In genomic region chr6:33251390-33252012, GRCh38 we compare ENCODE assay signal across 13 cellular contexts. TPM values are rescaled to one million over a fixed set of nuclear protein-coding genes. Genes with fewer than 3 reads are reported as not detected.
DNase-seq lines count a peak whose midpoint lies in the region; ATAC-seq, FAIRE-seq and TF ChIP-seq lines count a peak whose summit lies in the region.
"Had no signal": no experiment of that assay in that cellular context is flagged by ENCODE, and none has a peak within 500 bp of the region (broad histone marks: within the 10 kb centered on the region; RNA-seq: fewer than 3 reads in every experiment).

No MANE protein-coding gene starts in this region.

- FAIRE-seq in kidney (lab: Jason Lieb, UNC): no peak

- H3K36me3 ChIP-seq in kidney (ENCODE audit: control insufficient read depth in 1 of 2, insufficient read depth in 2 of 2, low read length in 2 of 2): peaks cover 0 to 3% of the 10 kb centered on the region in 2 donors

- no peaks in the 10 kb centered on the region for H3K9me3 ChIP-seq in kidney (ENCODE audit: control insufficient read depth in 1 of 2, low read length in 2 of 2)
- H3K9me3 ChIP-seq: tibial nerve had no signal

- no peak for TF ChIP-seq CTCF in kidney (IDR thresholded peaks at IDR 0.05; ENCODE audit: borderline replicate concordance, extremely low read depth, insufficient read depth)

- no peaks in the 10 kb centered on the region for H3K27me3 Mint-ChIP-seq in T-helper 1 cell treated with Interleukin-12 subunit alpha and Interleukin-12 subunit beta and Interleukin-4 antibody, amounts not matched to agents 30 μg/mL and 1 μg/mL, for 36 hours (ENCODE audit: low read depth)
- no peaks in the 10 kb centered on the region for H3K27me3 Mint-ChIP-seq in IgD-negative memory B cell
- H3K27me3 Mint-ChIP-seq in activated T-helper 17 cell treated with anti-CD3 and anti-CD28 coated beads, Interleukin-2, amount 50 U/mL, for 72 hours: no peaks in the 10 kb centered on the region
- H3K27me3 Mint-ChIP-seq in naive thymus-derived CD8-positive, alpha-beta T cell: no peaks in the 10 kb centered on the region

- ATAC-seq in activated T-helper 17 cell treated with anti-CD3 and anti-CD28 coated beads, Interleukin-2, amount 50 U/mL, for 72 hours (replicated peaks): no peak
- ATAC-seq in naive thymus-derived CD8-positive, alpha-beta T cell: no peak
- no peak for ATAC-seq in GM21529 (IDR thresholded peaks at IDR 0.05; ENCODE audit: unreplicated experiment)

- intact Hi-C loops in kidney (cut with DNase I): no loop called here

- DNase-seq in T-helper 1 cell (no peak), kidney (no peak)
- no peak for DNase-seq in naive thymus-derived CD8-positive, alpha-beta T cell
- DNase-seq in NK-92 treated with Interleukin-12 subunit alpha and Interleukin-12 subunit beta, amount 100 ng/mL, for 24 hours (lab: John Stamatoyannopoulos, UW): no peak
- DNase-seq: activated naive CD4-positive, alpha-beta T cell treated with Interleukin-2 at 50 U/mL for 16 hours; central memory CD4-positive, alpha-beta T cell; RPMI8226 had no signal

- H3K27ac ChIP-seq in kidney (ENCODE audit: low read depth in 2 of 2, low read length in 2 of 2): no peak overlapping the region
- H3K27ac ChIP-seq: hepatocyte had no signal

- H3K4me1 ChIP-seq in kidney (ENCODE audit: control insufficient read depth in 1 of 2, insufficient read depth in 1 of 2, low read depth in 1 of 2, low read length in 2 of 2): peaks cover 9 to 20% of the 10 kb centered on the region in 2 donors

- H3K36me3 Mint-ChIP-seq in T-helper 1 cell treated with Interleukin-12 subunit alpha and Interleukin-12 subunit beta and Interleukin-4 antibody, amounts not matched to agents 30 μg/mL and 1 μg/mL, for 36 hours (ENCODE audit: low read depth): peaks cover 27% of the 10 kb centered on the region
- H3K36me3 Mint-ChIP-seq in IgD-negative memory B cell: peaks cover 5% of the 10 kb centered on the region
- peaks cover 56% of the 10 kb centered on the region for H3K36me3 Mint-ChIP-seq in activated T-helper 17 cell treated with anti-CD3 and anti-CD28 coated beads, Interleukin-2, amount 50 U/mL, for 72 hours (ENCODE audit: low read depth)
- peaks cover 0 to 44% (median 0%) of the 10 kb centered on the region in 3 donors for H3K36me3 Mint-ChIP-seq in naive thymus-derived CD8-positive, alpha-beta T cell

- peak overlapping the region; percentile 41 for H3K4me3 Mint-ChIP-seq in T-helper 1 cell treated with Interleukin-12 subunit alpha and Interleukin-12 subunit beta and Interleukin-4 antibody, amounts not matched to agents 30 μg/mL and 1 μg/mL, for 36 hours
- H3K4me3 Mint-ChIP-seq in IgD-negative memory B cell: peak overlapping the region in 3 of 4 donors; percentile 16 to 94 (median 28)
- peak overlapping the region; percentile 87 for H3K4me3 Mint-ChIP-seq in activated T-helper 17 cell treated with anti-CD3 and anti-CD28 coated beads, Interleukin-2, amount 50 U/mL, for 72 hours
- peak overlapping the region in 9 of 10 donors; percentile 1 to 69 (median 28) for H3K4me3 Mint-ChIP-seq in naive thymus-derived CD8-positive, alpha-beta T cell

- no peaks in the 10 kb centered on the region for H3K9me3 Mint-ChIP-seq in T-helper 1 cell treated with Interleukin-12 subunit alpha and Interleukin-12 subunit beta and Interleukin-4 antibody, amounts not matched to agents 30 μg/mL and 1 μg/mL, for 36 hours
- H3K9me3 Mint-ChIP-seq in IgD-negative memory B cell: no peaks in the 10 kb centered on the region
- no peaks in the 10 kb centered on the region for H3K9me3 Mint-ChIP-seq in activated T-helper 17 cell treated with anti-CD3 and anti-CD28 coated beads, Interleukin-2, amount 50 U/mL, for 72 hours
- no peaks in the 10 kb centered on the region for H3K9me3 Mint-ChIP-seq in naive thymus-derived CD8-positive, alpha-beta T cell

- no peak overlapping the region for H3K4me3 ChIP-seq in kidney (ENCODE audit: low read length in 2 of 2)
- H3K4me3 ChIP-seq: hepatocyte, tibial nerve had no signal

- peak overlapping the region; percentile 39 for H3K27ac Mint-ChIP-seq in T-helper 1 cell treated with Interleukin-12 subunit alpha and Interleukin-12 subunit beta and Interleukin-4 antibody, amounts not matched to agents 30 μg/mL and 1 μg/mL, for 36 hours
- peak overlapping the region; percentile 3 to 84 (median 24) for H3K27ac Mint-ChIP-seq in IgD-negative memory B cell
- peak overlapping the region; percentile 93 for H3K27ac Mint-ChIP-seq in activated T-helper 17 cell treated with anti-CD3 and anti-CD28 coated beads, Interleukin-2, amount 50 U/mL, for 72 hours
- H3K27ac Mint-ChIP-seq in naive thymus-derived CD8-positive, alpha-beta T cell: peak overlapping the region in 9 of 10 donors; percentile 10 to 84 (median 31)

- POLR2A ChIA-PET in naive thymus-derived CD8-positive, alpha-beta T cell (lab: Charles Lee): interaction anchor here (0.6 to 5.4 kb wide), 8 partner anchors 19 to 289 kb away, joined by 3 to 84 read pairs (median 12); partner anchors contain the start of genes B3GALT4, RGL2, RPS18 and VPS52

- H3K9ac ChIP-seq in kidney (ENCODE audit: low read length in 2 of 2): no peak overlapping the region

- H3K4me1 Mint-ChIP-seq in T-helper 1 cell treated with Interleukin-12 subunit alpha and Interleukin-12 subunit beta and Interleukin-4 antibody, amounts not matched to agents 30 μg/mL and 1 μg/mL, for 36 hours (ENCODE audit: low read depth): peaks cover 30% of the 10 kb centered on the region
- peaks cover 13 to 14% (median 13%) of the 10 kb centered on the region in 3 donors for H3K4me1 Mint-ChIP-seq in IgD-negative memory B cell
- peaks cover 31% of the 10 kb centered on the region for H3K4me1 Mint-ChIP-seq in activated T-helper 17 cell treated with anti-CD3 and anti-CD28 coated beads, Interleukin-2, amount 50 U/mL, for 72 hours
- H3K4me1 Mint-ChIP-seq in naive thymus-derived CD8-positive, alpha-beta T cell: peaks cover 22 to 41% (median 38%) of the 10 kb centered on the region in 4 donors

RNA-seq across cellular contexts. Expression of gene VPS52, which starts 20.2 kb away (rescaled TPM):
- polyA plus RNA-seq in IgD-negative memory B cell (18.4 TPM), kidney (ENCODE audit: insufficient read depth, low read depth, low replicate concordance) (35.8 TPM)
- 10 to 100 TPM; 42.5 to 43.2 TPM for total RNA-seq in activated T-helper 17 cell treated with anti-CD3 and anti-CD28 coated beads, Interleukin-2, amount 50 U/mL, for 72 hours
- 100 to 1,000 TPM; 116 TPM for total RNA-seq in naive thymus-derived CD8-positive, alpha-beta T cell
- polyA plus RNA-seq in naive thymus-derived CD8-positive, alpha-beta T cell: 10 to 100 TPM in 2 of 3 donors, 1 to 10 TPM in 1; 9.3 to 19.3 (median 15.2) TPM
- 64.4 TPM for total RNA-seq in kidney

RNA-seq across cellular contexts. Expression of gene RPS18, which starts 20.4 kb away (rescaled TPM):
- polyA plus RNA-seq in IgD-negative memory B cell (9,150 TPM), kidney (ENCODE audit: insufficient read depth, low read depth, low replicate concordance) (2,618 TPM)
- total RNA-seq in activated T-helper 17 cell treated with anti-CD3 and anti-CD28 coated beads, Interleukin-2, amount 50 U/mL, for 72 hours: 1,000 to 10,000 TPM; 3,349 to 4,633 TPM
- 1,000 to 10,000 TPM; 4,620 to 4,686 TPM for total RNA-seq in naive thymus-derived CD8-positive, alpha-beta T cell
- over 10,000 TPM in 2 of 3 donors, 1,000 to 10,000 TPM in 1; 9,896 to 11,320 (median 11,293) TPM for polyA plus RNA-seq in naive thymus-derived CD8-positive, alpha-beta T cell
- total RNA-seq in kidney: 1,706 TPM

RNA-seq across cellular contexts. Expression of gene B3GALT4, which starts 25.4 kb away (rescaled TPM):
- polyA plus RNA-seq in IgD-negative memory B cell (35.4 TPM), kidney (ENCODE audit: insufficient read depth, low read depth, low replicate concordance) (14.0 TPM)
- 1 to 10 TPM; 4.0 to 5.8 TPM for total RNA-seq in activated T-helper 17 cell treated with anti-CD3 and anti-CD28 coated beads, Interleukin-2, amount 50 U/mL, for 72 hours
- 10 to 100 TPM; 37.8 to 41.9 TPM for total RNA-seq in naive thymus-derived CD8-positive, alpha-beta T cell
- polyA plus RNA-seq in naive thymus-derived CD8-positive, alpha-beta T cell: 10 to 100 TPM; 14.5 to 20.4 (median 18.7) TPM
- 20.2 TPM for total RNA-seq in kidney

RNA-seq across cellular contexts. Expression of gene WDR46, which starts 37.5 kb away (rescaled TPM):
- polyA plus RNA-seq in IgD-negative memory B cell (68.7 TPM), kidney (ENCODE audit: insufficient read depth, low read depth, low replicate concordance) (46.5 TPM)
- 10 to 100 TPM; 51.2 to 98.7 TPM for total RNA-seq in activated T-helper 17 cell treated with anti-CD3 and anti-CD28 coated beads, Interleukin-2, amount 50 U/mL, for 72 hours
- 10 to 100 TPM; 53.3 to 59.0 TPM for total RNA-seq in naive thymus-derived CD8-positive, alpha-beta T cell
- polyA plus RNA-seq in naive thymus-derived CD8-positive, alpha-beta T cell: 10 to 100 TPM; 71.3 to 83.7 (median 74.1) TPM
- 40.3 TPM for total RNA-seq in kidney

RNA-seq across cellular contexts. Expression of gene PFDN6, which starts 37.9 kb away (rescaled TPM):
- polyA plus RNA-seq in IgD-negative memory B cell (49.3 TPM), kidney (ENCODE audit: insufficient read depth, low read depth, low replicate concordance) (159 TPM)
- total RNA-seq in activated T-helper 17 cell treated with anti-CD3 and anti-CD28 coated beads, Interleukin-2, amount 50 U/mL, for 72 hours: 10 to 100 TPM; 57.9 to 81.2 TPM
- total RNA-seq in naive thymus-derived CD8-positive, alpha-beta T cell: 10 to 100 TPM; 30.4 to 36.6 TPM
- polyA plus RNA-seq in naive thymus-derived CD8-positive, alpha-beta T cell: 10 to 100 TPM; 33.4 to 38.2 (median 35.5) TPM
- 46.8 TPM for total RNA-seq in kidney

Comparison
In these comparisons a context has a peak if more than half of its experiments do, and no peak if none do; other contexts are left out.
1. H3K27ac Mint-ChIP-seq: peak in every context shown above with its lines; median percentile 93 in activated T-helper 17 cell treated with anti-CD3 and anti-CD28 coated beads, Interleukin-2, amount 50 U/mL, for 72 hours; 39 in T-helper 1 cell treated with Interleukin-12 subunit alpha and Interleukin-12 subunit beta and Interleukin-4 antibody, amounts not matched to agents 30 μg/mL and 1 μg/mL, for 36 hours; 31 in naive thymus-derived CD8-positive, alpha-beta T cell; 24 in IgD-negative memory B cell.
2. H3K4me3 Mint-ChIP-seq: peak in every context shown above with its lines; median percentile 87 in activated T-helper 17 cell treated with anti-CD3 and anti-CD28 coated beads, Interleukin-2, amount 50 U/mL, for 72 hours; 41 in T-helper 1 cell treated with Interleukin-12 subunit alpha and Interleukin-12 subunit beta and Interleukin-4 antibody, amounts not matched to agents 30 μg/mL and 1 μg/mL, for 36 hours; 28 in IgD-negative memory B cell; 28 in naive thymus-derived CD8-positive, alpha-beta T cell.